In the genomic region with DNA sequence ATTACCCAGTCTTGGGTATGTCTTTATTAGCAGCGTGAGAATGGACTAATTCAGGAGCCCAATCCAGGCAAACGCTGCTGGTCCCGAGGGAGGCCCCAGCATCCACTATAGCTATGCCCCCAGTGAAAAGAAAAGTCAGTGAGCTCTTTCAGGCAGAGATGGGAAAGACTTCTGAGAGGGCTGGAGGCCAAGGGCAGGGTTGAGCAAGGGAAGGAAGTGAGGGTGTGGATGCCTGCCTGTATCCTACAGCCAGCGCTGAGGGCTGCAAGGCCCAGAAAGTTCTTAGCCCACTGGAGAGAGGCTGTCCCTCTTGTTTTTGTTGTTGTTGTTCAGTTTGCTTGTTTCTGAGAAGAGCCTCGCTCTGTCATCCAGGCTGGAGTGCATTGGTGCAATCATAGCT, we compare ENCODE assay signal across 26 cellular contexts.
"Had no signal": no experiment of that assay in that cellular context is flagged by ENCODE, and none has a peak within 500 bp of the region (broad histone marks: within the 10 kb centered on the region; RNA-seq: fewer than 3 reads in every experiment).

No MANE protein-coding gene starts in this region.

- H3K36me3 Mint-ChIP-seq: activated naive CD4-positive, alpha-beta T cell treated with anti-CD3 and anti-CD28 coated beads, Interleukin-2, amount 10 ng/mL, durations not matched to agents 7 days and 5 days had no signal

- DNase-seq: activated CD4-positive, alpha-beta memory T cell treated with anti-CD3 and anti-CD28 coated beads for 36 hours; activated CD4-positive, alpha-beta T cell treated with anti-CD3 and anti-CD28 coated beads, Interleukin-2, amount 10 ng/mL, durations not matched to agents 24 days and 14 days; activated CD4-positive, CD25-positive, alpha-beta regulatory T cell treated with anti-CD3 and anti-CD28 coated beads, Interleukin-2, amount 50 U/mL, for 72 hours; activated CD8-positive, alpha-beta memory T cell treated with anti-CD3 and anti-CD28 coated beads, Interleukin-2, amount 50 U/mL, for 48 hours; activated gamma-delta T cell; activated naive CD4-positive, alpha-beta T cell treated with anti-CD3 and anti-CD28 coated beads, Interleukin-2, amount 10 ng/mL, durations not matched to agents 7 days and 5 days; activated naive CD8-positive, alpha-beta T cell treated with anti-CD3 and anti-CD28 coated beads, Interleukin-2, amount 10 ng/mL, durations not matched to agents 7 days and 5 days; activated T-cell treated with anti-CD3 and anti-CD28 coated beads, Interleukin-2, amount 50 U/mL, for 24 hours; central memory CD4-positive, alpha-beta T cell; effector CD8-positive, alpha-beta T cell; esophagus squamous epithelium; foreskin melanocyte; islet precursor cell; mucosa of descending colon; ovary; stimulated activated naive CD4-positive, alpha-beta T cell; T-helper 17 cell; T1000 had no signal

- H3K9me3 ChIP-seq: esophagus squamous epithelium, mucosa of descending colon, ovary had no signal

- H3K27ac Mint-ChIP-seq: activated CD4-positive, alpha-beta memory T cell treated with anti-CD3 and anti-CD28 coated beads for 36 hours; activated CD4-positive, alpha-beta T cell treated with anti-CD3 and anti-CD28 coated beads, Interleukin-2, amount 10 ng/mL, durations not matched to agents 24 days and 14 days; activated naive CD4-positive, alpha-beta T cell treated with anti-CD3 and anti-CD28 coated beads, Interleukin-2, amount 10 ng/mL, durations not matched to agents 7 days and 5 days; activated naive CD8-positive, alpha-beta T cell treated with anti-CD3 and anti-CD28 coated beads, Interleukin-2, amount 10 ng/mL, durations not matched to agents 7 days and 5 days; activated T-cell treated with anti-CD3 and anti-CD28 coated beads, Interleukin-2, amount 50 U/mL, for 24 hours; nephron; progenitor cell of endocrine pancreas; T-helper 17 cell had no signal

- H3K36me3 ChIP-seq: esophagus squamous epithelium, ovary, suprapubic skin, tibial nerve had no signal

- H3K27me3 ChIP-seq: esophagus squamous epithelium, ovary, suprapubic skin, tibial nerve had no signal

- H3K4me3 Mint-ChIP-seq: activated CD4-positive, alpha-beta memory T cell treated with anti-CD3 and anti-CD28 coated beads for 36 hours; activated CD4-positive, alpha-beta T cell treated with anti-CD3 and anti-CD28 coated beads, Interleukin-2, amount 10 ng/mL, durations not matched to agents 24 days and 14 days; activated naive CD4-positive, alpha-beta T cell treated with anti-CD3 and anti-CD28 coated beads, Interleukin-2, amount 10 ng/mL, durations not matched to agents 7 days and 5 days; activated naive CD8-positive, alpha-beta T cell treated with anti-CD3 and anti-CD28 coated beads, Interleukin-2, amount 10 ng/mL, durations not matched to agents 7 days and 5 days; activated T-cell treated with anti-CD3 and anti-CD28 coated beads, Interleukin-2, amount 50 U/mL, for 24 hours; nephron; T-helper 17 cell had no signal

- H3K4me3 ChIP-seq: esophagus squamous epithelium, lung, mucosa of descending colon, ovary, suprapubic skin, tibial nerve had no signal

- ATAC-seq: mucosa of descending colon, T-helper 17 cell had no signal

- H3K27ac ChIP-seq: epithelial cell of prostate, esophagus squamous epithelium, ovary, suprapubic skin, tibial nerve had no signal

- FAIRE-seq: endometrium, urothelium cell line had no signal
